ENCODE assay signal across 2 cellular contexts in the genomic region with DNA sequence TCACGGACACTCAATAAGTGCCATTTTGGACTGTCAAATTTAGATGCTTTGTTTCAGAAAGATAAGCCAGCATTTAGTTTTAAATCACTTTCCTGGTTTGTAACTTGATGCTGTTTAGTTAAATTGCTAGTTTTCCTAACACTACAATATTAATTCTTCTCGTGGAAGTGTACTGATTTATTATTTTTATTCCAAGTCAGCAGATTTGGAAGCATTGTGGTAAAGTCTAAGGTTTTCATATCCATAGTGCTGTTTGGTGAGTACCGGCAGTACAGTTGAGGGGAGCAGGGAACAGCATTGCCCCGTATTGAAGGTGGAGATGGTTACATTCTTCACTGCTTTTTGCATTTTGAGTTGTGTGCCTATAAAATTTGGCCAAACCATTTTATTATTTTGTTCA.
TF ChIP-seq lines count a peak whose summit lies in the region.

No MANE protein-coding gene starts in this region.

TF ChIP-seq in HepG2, 621 proteins besides CTCF, POLR2A, EP300 and RAD21:
- TF ChIP-seq MAFF (IDR thresholded peaks at IDR 0.05; ENCODE audit: low read depth, low read length) (peak; percentile 45; the same call in 1 of the 2 replicates), MAFK (conservative IDR thresholded peaks at IDR 0.05 in 1 of 2, IDR thresholded peaks at IDR 0.05 in 1 of 2; ENCODE audit: low read length in 2 of 2) (peak; percentile 65 to 73), U2AF2 (IDR thresholded peaks at IDR 0.05; ENCODE audit: low read depth, low read length) (no peak), GLI4 (CRISPR knock-in tag; IDR thresholded peaks at IDR 0.05; ENCODE audit: borderline replicate concordance) (no peak)
TF ChIP-seq in HepG2: peak in this region for 2.

TF ChIP-seq in HCT116, 20 proteins besides CTCF, POLR2A, EP300 and RAD21:
- TF ChIP-seq ZNF274 (IDR thresholded peaks at IDR 0.05; ENCODE audit: low read depth, low read length) (no peak), SIN3A (IDR thresholded peaks at IDR 0.05; ENCODE audit: low read depth) (no peak), SP1 (IDR thresholded peaks at IDR 0.05; ENCODE audit: low read depth) (no peak), CEBPB (IDR thresholded peaks at IDR 0.05; ENCODE audit: low read depth) (no peak), EZH2phosphoT487 (IDR thresholded peaks at IDR 0.05; ENCODE audit: borderline replicate concordance) (no peak), JUND (IDR thresholded peaks at IDR 0.05) (no peak), FOSL1 (IDR thresholded peaks at IDR 0.05; ENCODE audit: low read depth) (no peak), YY1 (IDR thresholded peaks at IDR 0.05; ENCODE audit: extremely low read depth, insufficient replicate concordance, low read depth, low read length) (no peak), EGR1 (IDR thresholded peaks at IDR 0.05; ENCODE audit: low read depth) (no peak), SRF (IDR thresholded peaks at IDR 0.05; ENCODE audit: low read depth) (no peak), CBX3 (IDR thresholded peaks at IDR 0.05; ENCODE audit: low read depth) (no peak), POLR2AphosphoS5 (IDR thresholded peaks at IDR 0.05; ENCODE audit: low read depth, low read length) (no peak)
- TF ChIP-seq, protein P1, sequence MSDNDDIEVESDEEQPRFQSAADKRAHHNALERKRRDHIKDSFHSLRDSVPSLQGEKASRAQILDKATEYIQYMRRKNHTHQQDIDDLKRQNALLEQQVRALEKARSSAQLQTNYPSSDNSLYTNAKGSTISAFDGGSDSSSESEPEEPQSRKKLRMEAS (IDR thresholded peaks at IDR 0.05), result no peak
- TF ChIP-seq, protein P2, sequence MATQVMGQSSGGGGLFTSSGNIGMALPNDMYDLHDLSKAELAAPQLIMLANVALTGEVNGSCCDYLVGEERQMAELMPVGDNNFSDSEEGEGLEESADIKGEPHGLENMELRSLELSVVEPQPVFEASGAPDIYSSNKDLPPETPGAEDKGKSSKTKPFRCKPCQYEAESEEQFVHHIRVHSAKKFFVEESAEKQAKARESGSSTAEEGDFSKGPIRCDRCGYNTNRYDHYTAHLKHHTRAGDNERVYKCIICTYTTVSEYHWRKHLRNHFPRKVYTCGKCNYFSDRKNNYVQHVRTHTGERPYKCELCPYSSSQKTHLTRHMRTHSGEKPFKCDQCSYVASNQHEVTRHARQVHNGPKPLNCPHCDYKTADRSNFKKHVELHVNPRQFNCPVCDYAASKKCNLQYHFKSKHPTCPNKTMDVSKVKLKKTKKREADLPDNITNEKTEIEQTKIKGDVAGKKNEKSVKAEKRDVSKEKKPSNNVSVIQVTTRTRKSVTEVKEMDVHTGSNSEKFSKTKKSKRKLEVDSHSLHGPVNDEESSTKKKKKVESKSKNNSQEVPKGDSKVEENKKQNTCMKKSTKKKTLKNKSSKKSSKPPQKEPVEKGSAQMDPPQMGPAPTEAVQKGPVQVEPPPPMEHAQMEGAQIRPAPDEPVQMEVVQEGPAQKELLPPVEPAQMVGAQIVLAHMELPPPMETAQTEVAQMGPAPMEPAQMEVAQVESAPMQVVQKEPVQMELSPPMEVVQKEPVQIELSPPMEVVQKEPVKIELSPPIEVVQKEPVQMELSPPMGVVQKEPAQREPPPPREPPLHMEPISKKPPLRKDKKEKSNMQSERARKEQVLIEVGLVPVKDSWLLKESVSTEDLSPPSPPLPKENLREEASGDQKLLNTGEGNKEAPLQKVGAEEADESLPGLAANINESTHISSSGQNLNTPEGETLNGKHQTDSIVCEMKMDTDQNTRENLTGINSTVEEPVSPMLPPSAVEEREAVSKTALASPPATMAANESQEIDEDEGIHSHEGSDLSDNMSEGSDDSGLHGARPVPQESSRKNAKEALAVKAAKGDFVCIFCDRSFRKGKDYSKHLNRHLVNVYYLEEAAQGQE (IDR thresholded peaks at IDR 0.05; ENCODE audit: low read depth), result no peak
